9 cellular contexts compared by ENCODE assay signal in genomic region chr5:67502951-67503350, GRCh38.
"Had no signal": no experiment of that assay in that cellular context is flagged by ENCODE, and none has a peak within 500 bp of the region (broad histone marks: within the 10 kb centered on the region; RNA-seq: fewer than 3 reads in every experiment).

No MANE protein-coding gene starts in this region.

- H3K27ac Mint-ChIP-seq: H9 had no signal

- DNase-seq: GM23248, GOT3, H9, HCEC 1CT, IMR-90, KG1 had no signal

- H3K4me3 ChIP-seq: GM23248, K562 had no signal

- H3K9ac ChIP-seq: GM23248 had no signal

- H3K4me3 Mint-ChIP-seq: H9 had no signal

- H2AFZ ChIP-seq: GM23248 had no signal

- H3K27ac ChIP-seq: GM23248 had no signal

- FAIRE-seq: H54, HTR-8/SVneo, K562 had no signal

- ATAC-seq: K562 had no signal
